ENCODE assay signal across 1 cellular context in genomic region chr1:2394220-2394619, GRCh38.
TF ChIP-seq lines count a peak whose summit lies in the region.

No MANE protein-coding gene starts in this region.

TF ChIP-seq in HCT116, 20 proteins besides CTCF, POLR2A, EP300 and RAD21:
- no peak for TF ChIP-seq CEBPB (IDR thresholded peaks at IDR 0.05; ENCODE audit: low read depth)
